Comparison of ENCODE assay signal across 8 cellular contexts in genomic region chr6:125749864-125750691, GRCh38. TPM values are rescaled to one million over a fixed set of nuclear protein-coding genes. Genes with fewer than 3 reads are reported as not detected.
DNase-seq lines count a peak whose midpoint lies in the region; ATAC-seq and TF ChIP-seq lines count a peak whose summit lies in the region.

No MANE protein-coding gene starts in this region.

- H3K27me3 Mint-ChIP-seq in activated CD8-positive, alpha-beta T cell treated with anti-CD3 and anti-CD28 coated beads for 36 hours, result peaks cover 59% of the 10 kb centered on the region

- peak overlapping the region; percentile 41; the same call in 1 of the 2 replicates for H3K27ac ChIP-seq in HUES6 (ENCODE audit: low read depth, low read length)
- H3K27ac ChIP-seq in gastrocnemius medialis, result peak overlapping the region; percentile 89 to 99 (median 94)

- H3K4me1 ChIP-seq in HUES6 (ENCODE audit: control insufficient read depth, insufficient read depth, low read length) (peaks cover 55% of the 10 kb centered on the region), gastrocnemius medialis (peaks cover 11 to 28% of the 10 kb centered on the region in 2 donors)

- H3K9me3 Mint-ChIP-seq in activated CD8-positive, alpha-beta T cell treated with anti-CD3 and anti-CD28 coated beads for 36 hours, result no peaks in the 10 kb centered on the region

- intact Hi-C loops in activated CD8-positive, alpha-beta T cell treated with anti-CD3 and anti-CD28 coated beads for 36 hours (cut with micrococcal nuclease), result no loop called here
- intact Hi-C loops in left ventricle myocardium superior (cut with micrococcal nuclease), result loop anchor here (5.0 kb wide), 1 partner anchor 438 kb away; no protein-coding TSS in a partner anchor
- intact Hi-C loops in gastrocnemius medialis (cut with DNase I; ENCODE audit: low total_unique reads), result loop anchor here (1.0 to 5.0 kb wide), 7 partner anchors 31 to 788 kb away; partner anchors contain the start of gene RNF217
- intact Hi-C loops in posterior vena cava (cut with DNase I), result loop anchor here in 1 of 2 donors (5.0 kb wide), 1 partner anchor 438 kb away; no protein-coding TSS in a partner anchor

- CTCF ChIA-PET in activated CD8-positive, alpha-beta T cell treated with anti-CD3 and anti-CD28 coated beads for 36 hours (lab: Charles Lee), result interaction anchor here (2.1 to 2.2 kb wide), 2 partner anchors 436 to 439 kb away, joined by 10 to 23 read pairs; no protein-coding TSS in a partner anchor

- no peak overlapping the region for H3K27ac Mint-ChIP-seq in activated CD8-positive, alpha-beta T cell treated with anti-CD3 and anti-CD28 coated beads for 36 hours

- H3K9me3 ChIP-seq in HUES6 (ENCODE audit: control insufficient read depth, insufficient read depth, low read depth, low read length) (no peaks in the 10 kb centered on the region), gastrocnemius medialis (no peaks in the 10 kb centered on the region)

- POLR2A ChIA-PET in activated CD8-positive, alpha-beta T cell treated with anti-CD3 and anti-CD28 coated beads for 36 hours (lab: Charles Lee), result interaction anchor here (1.0 kb wide), 1 partner anchor 237 kb away, joined by 3 read pairs; no protein-coding TSS in a partner anchor

- TF ChIP-seq CTCF in AG09309 (IDR thresholded peaks at IDR 0.05; ENCODE audit: control insufficient read depth, insufficient read depth, low read depth, low read length, missing control alignments) (no peak), gastrocnemius medialis (IDR thresholded peaks at IDR 0.05 in 4 of 5, conservative IDR thresholded peaks at IDR 0.05 in 1 of 5) (peak in 1 of 5 experiments; percentile 0)
- TF ChIP-seq CTCF in activated CD8-positive, alpha-beta T cell treated with anti-CD3 and anti-CD28 coated beads for 36 hours (IDR thresholded peaks at IDR 0.05), result no peak

- H3K9ac ChIP-seq in HUES6 (ENCODE audit: low read length), result peak overlapping the region; percentile 89

- H3K4me3 ChIP-seq in AG09309 (ENCODE audit: control insufficient read depth, low read depth, low read length), result peak overlapping the region; percentile 52
- H3K4me3 ChIP-seq in HUES6 (ENCODE audit: low read depth, low read length), result peak overlapping the region; percentile 67
- peak overlapping the region; percentile 71 to 86 (median 79) for H3K4me3 ChIP-seq in gastrocnemius medialis

- H3K27me3 ChIP-seq in HUES6 (ENCODE audit: control insufficient read depth, insufficient read depth, low read length) (peaks cover 27% of the 10 kb centered on the region), gastrocnemius medialis (no peaks in the 10 kb centered on the region)

- TF ChIP-seq POLR2A in gastrocnemius medialis (IDR thresholded peaks at IDR 0.05), result no peak

- peak overlapping the region; percentile 73 for H3K4me3 Mint-ChIP-seq in activated CD8-positive, alpha-beta T cell treated with anti-CD3 and anti-CD28 coated beads for 36 hours

- H3K4me1 Mint-ChIP-seq in activated CD8-positive, alpha-beta T cell treated with anti-CD3 and anti-CD28 coated beads for 36 hours (ENCODE audit: low read depth), result peaks cover 27% of the 10 kb centered on the region

- H3K36me3 Mint-ChIP-seq in activated CD8-positive, alpha-beta T cell treated with anti-CD3 and anti-CD28 coated beads for 36 hours (ENCODE audit: low read depth), result no peaks in the 10 kb centered on the region

- H3K36me3 ChIP-seq in HUES6 (ENCODE audit: control insufficient read depth, insufficient read depth, low read length) (peaks cover 8% of the 10 kb centered on the region), gastrocnemius medialis (no peaks in the 10 kb centered on the region)

- no peak for DNase-seq in AG09309 (ENCODE audit: low read depth)
- no peak for DNase-seq in activated CD8-positive, alpha-beta T cell treated with anti-CD3 and anti-CD28 coated beads for 36 hours
- peak; percentile 52 for DNase-seq in left ventricle myocardium superior
- DNase-seq in gastrocnemius medialis, result peak in 1 of 2 donors; percentile 53
- DNase-seq in LoVo (ENCODE audit: low spot score), result no peak
- DNase-seq in posterior vena cava (ENCODE audit: low spot score), result no peak

- ATAC-seq in activated CD8-positive, alpha-beta T cell treated with anti-CD3 and anti-CD28 coated beads for 36 hours, result no peak
- ATAC-seq in left ventricle myocardium superior (peak; percentile 21), gastrocnemius medialis (peak; percentile 18 to 21), HG02840 (IDR thresholded peaks at IDR 0.05; ENCODE audit: low FRiP score, unreplicated experiment) (no peak)

- in situ Hi-C loops in gastrocnemius medialis (cut with MboI; ENCODE audit: low sequenced_read_pairs in 4 of 4), result loop anchor here (10.0 to 25.0 kb wide), 4 partner anchors 155 to 588 kb away; partner anchors contain the start of gene TPD52L1 (in 3 of the 4)

RNA-seq across cellular contexts. Expression of gene HEY2, which starts 0.6 kb away (rescaled TPM):
- total RNA-seq in activated CD8-positive, alpha-beta T cell treated with anti-CD3 and anti-CD28 coated beads for 36 hours, result not detected
- total RNA-seq in left ventricle myocardium superior, result 66.8 TPM
- total RNA-seq in gastrocnemius medialis, result 1 to 10 TPM; 5.9 to 9.0 (median 7.4) TPM
- total RNA-seq in posterior vena cava, result 10 to 100 TPM in 1 of 2 donors, 1 to 10 TPM in 1; 9.2 to 11.3 TPM

RNA-seq across cellular contexts. Expression of gene NCOA7, which starts 40.7 kb away (rescaled TPM):
- total RNA-seq in activated CD8-positive, alpha-beta T cell treated with anti-CD3 and anti-CD28 coated beads for 36 hours, result 10 to 100 TPM; 43.4 to 44.9 TPM
- total RNA-seq in left ventricle myocardium superior, result 10.2 TPM
- 1 to 10 TPM; 7.0 to 9.5 (median 9.2) TPM for total RNA-seq in gastrocnemius medialis
- 10 to 100 TPM; 41.5 to 43.3 TPM for total RNA-seq in posterior vena cava

Comparison
In these comparisons a context has a peak if more than half of its experiments do, and no peak if none do; other contexts are left out.
1. ATAC-seq: peak in left ventricle myocardium superior (single experiment) and gastrocnemius medialis (2 of 2); none in activated CD8-positive, alpha-beta T cell treated with anti-CD3 and anti-CD28 coated beads for 36 hours (single experiment) and HG02840 (single experiment).
2. RNA of gene HEY2, which starts 0.6 kb away (total RNA-seq): 66.8 TPM in left ventricle myocardium superior (single experiment), 9.2 to 11.3 TPM in posterior vena cava and 5.9 to 9.0 TPM in gastrocnemius medialis; not detected in activated CD8-positive, alpha-beta T cell treated with anti-CD3 and anti-CD28 coated beads for 36 hours; every median in the first group is over 4 times any median in the second.
3. Peak in every context shown above with its lines, with median percentiles within 50 percentile points of each other: H3K4me3 ChIP-seq.